Comparison of ENCODE assay signal across 10 cellular contexts in the genomic region with DNA sequence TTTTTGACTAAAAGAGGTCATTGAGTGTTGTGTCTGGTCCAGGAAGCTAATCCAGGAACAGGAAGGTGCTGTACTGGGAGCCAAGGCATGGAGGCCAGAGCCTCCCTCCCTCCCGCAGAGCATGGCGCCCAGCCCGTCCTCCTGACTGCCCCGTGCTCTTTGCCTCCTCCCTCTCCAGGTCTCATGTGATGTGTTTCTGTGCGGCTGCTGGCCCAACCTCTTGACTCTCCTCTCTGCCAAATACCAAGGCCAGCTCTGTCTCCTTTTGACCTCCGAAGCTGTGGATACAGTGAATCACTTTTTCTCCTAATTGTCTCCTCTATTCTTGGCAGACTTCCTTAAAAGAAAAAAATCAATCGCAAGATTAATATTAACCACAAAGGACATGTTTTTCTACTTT.
DNase-seq lines count a peak whose midpoint lies in the region; ATAC-seq and TF ChIP-seq lines count a peak whose summit lies in the region.
"Had no signal": no experiment of that assay in that cellular context is flagged by ENCODE, and none has a peak within 500 bp of the region (broad histone marks: within the 10 kb centered on the region; RNA-seq: fewer than 3 reads in every experiment).

No MANE protein-coding gene starts in this region.

- no peak overlapping the region for H3K4me2 ChIP-seq in GM23248 (ENCODE audit: unreplicated experiment)

- 0 out of 2 replicates have a peak, but pooled peaks cover 7% of the 10 kb centered on the region for H3K4me1 ChIP-seq in GM23248 (ENCODE audit: insufficient read depth)
- H3K4me1 ChIP-seq in left lung: peaks cover 0 to 3% of the 10 kb centered on the region in 2 donors
- H3K4me1 ChIP-seq in testis: peaks cover 15% of the 10 kb centered on the region

- intact Hi-C loops in left lung (cut with DNase I): no loop called here
- intact Hi-C loops in testis (cut with DNase I; ENCODE audit: low total_unique reads): no loop called here

- H3K4me3 ChIP-seq in GM23248: no peak overlapping the region
- H3K4me3 ChIP-seq in left lung: no peak overlapping the region
- H3K4me3 ChIP-seq in testis: no peak overlapping the region

- H3K4me3 Mint-ChIP-seq in activated T-helper 17 cell treated with anti-CD3 and anti-CD28 coated beads, Interleukin-2, amount 50 U/mL, for 72 hours: no peak overlapping the region
- no peak overlapping the region for H3K4me3 Mint-ChIP-seq in T-cell
- H3K4me3 Mint-ChIP-seq: activated T-helper 1 cell treated with anti-CD3 and anti-CD28 coated beads, Interleukin-12 subunit alpha, Interleukin-12 subunit beta, Interleukin-2, Interleukin-4 antibody, amounts not matched to agents 30 ng/mL and 10 ng/mL and 1 ng/mL, durations not matched to agents 14 hours and 24 hours and 36 hours had no signal

- H3K36me3 Mint-ChIP-seq in activated T-helper 17 cell treated with anti-CD3 and anti-CD28 coated beads, Interleukin-2, amount 50 U/mL, for 72 hours (ENCODE audit: low read depth): no peaks in the 10 kb centered on the region
- H3K36me3 Mint-ChIP-seq in T-cell: no peaks in the 10 kb centered on the region

- no peaks in the 10 kb centered on the region for H3F3A ChIP-seq in GM23248 (ENCODE audit: insufficient read depth)

- 1% methylated on average over 7 of the region's 7 CpGs for WGBS in GM23248 (ENCODE audit: low coverage in 1 of 2, low lambda C conversion rate in 2 of 2, missing lambda C conversion rate in 2 of 2), 2 experiments
- WGBS in testis, 2 donors: 34 to 43% methylated on average over 7 of the region's 7 CpGs

- H3K36me3 ChIP-seq in GM23248 (ENCODE audit: low read depth) (no peaks in the 10 kb centered on the region), left lung (no peaks in the 10 kb centered on the region), testis (ENCODE audit: low read depth, missing control alignments) (no peaks in the 10 kb centered on the region)

- POLR2A ChIA-PET in T-cell (lab: Charles Lee): interaction anchor here in 1 of 2 donors (0.5 to 0.6 kb wide), 2 partner anchors 54 to 279 kb away, joined by 3 read pairs; no protein-coding TSS in a partner anchor

- H3K79me2 ChIP-seq in GM23248 (ENCODE audit: insufficient read depth): no peaks in the 10 kb centered on the region

- no peaks in the 10 kb centered on the region for H3K9me2 ChIP-seq in GM23248 (ENCODE audit: insufficient read depth)

- TF ChIP-seq POLR2A in testis (IDR thresholded peaks at IDR 0.05): no peak

- peaks cover 17% of the 10 kb centered on the region for H3K27me3 Mint-ChIP-seq in activated T-helper 17 cell treated with anti-CD3 and anti-CD28 coated beads, Interleukin-2, amount 50 U/mL, for 72 hours
- H3K27me3 Mint-ChIP-seq in T-cell: peaks cover 7 to 17% of the 10 kb centered on the region in 2 donors

- in situ Hi-C loops in GM23248 (cut with MboI): no loop called here

- H3K27ac ChIP-seq in GM23248: no peak overlapping the region
- H3K27ac ChIP-seq in left lung: no peak overlapping the region
- H3K27ac ChIP-seq in testis: peak overlapping the region; percentile 72 to 76

- TF ChIP-seq CTCF in left lung (IDR thresholded peaks at IDR 0.05) (no peak), testis (IDR thresholded peaks at IDR 0.05) (no peak)

- no peaks in the 10 kb centered on the region for H4K20me1 ChIP-seq in GM23248 (ENCODE audit: insufficient read depth)

- no peaks in the 10 kb centered on the region for H3K9me3 ChIP-seq in GM23248 (ENCODE audit: low read depth)
- no peaks in the 10 kb centered on the region for H3K9me3 ChIP-seq in left lung
- H3K9me3 ChIP-seq in testis: no peaks in the 10 kb centered on the region

- H3K27ac Mint-ChIP-seq in activated T-helper 17 cell treated with anti-CD3 and anti-CD28 coated beads, Interleukin-2, amount 50 U/mL, for 72 hours: no peak overlapping the region
- no peak overlapping the region for H3K27ac Mint-ChIP-seq in T-cell
- H3K27ac Mint-ChIP-seq: activated T-helper 1 cell treated with anti-CD3 and anti-CD28 coated beads, Interleukin-12 subunit alpha, Interleukin-12 subunit beta, Interleukin-2, Interleukin-4 antibody, amounts not matched to agents 30 ng/mL and 10 ng/mL and 1 ng/mL, durations not matched to agents 14 hours and 24 hours and 36 hours had no signal

- no peaks in the 10 kb centered on the region for H3K4me1 Mint-ChIP-seq in activated T-helper 17 cell treated with anti-CD3 and anti-CD28 coated beads, Interleukin-2, amount 50 U/mL, for 72 hours
- no peaks in the 10 kb centered on the region for H3K4me1 Mint-ChIP-seq in T-cell

- CTCF ChIA-PET in T-cell (lab: Charles Lee): no interaction called here

- DNase-seq in GM23248 (peak; percentile 81), dermis microvascular lymphatic vessel endothelial cell (ENCODE audit: low read depth in 2 of 2) (peak; percentile 26 to 92), left lung (peak in 1 of 2 donors; percentile 80), testis (peak; percentile 93), T-cell (no peak), T1000 (lab: John Stamatoyannopoulos, UW) (no peak), NCI-H524 (lab: John Stamatoyannopoulos, UW) (no peak)
- DNase-seq: small intestine had no signal

- H3K27me3 ChIP-seq in GM23248 (replicated peaks; ENCODE audit: insufficient read depth): peaks cover 11% of the 10 kb centered on the region; the same call in 1 of the 2 replicates
- no peaks in the 10 kb centered on the region for H3K27me3 ChIP-seq in left lung
- H3K27me3 ChIP-seq in testis: no peaks in the 10 kb centered on the region

- H3K9me3 Mint-ChIP-seq in activated T-helper 17 cell treated with anti-CD3 and anti-CD28 coated beads, Interleukin-2, amount 50 U/mL, for 72 hours: no peaks in the 10 kb centered on the region
- H3K9me3 Mint-ChIP-seq in T-cell: no peaks in the 10 kb centered on the region
- H3K9me3 Mint-ChIP-seq: activated T-helper 1 cell treated with anti-CD3 and anti-CD28 coated beads, Interleukin-12 subunit alpha, Interleukin-12 subunit beta, Interleukin-2, Interleukin-4 antibody, amounts not matched to agents 30 ng/mL and 10 ng/mL and 1 ng/mL, durations not matched to agents 14 hours and 24 hours and 36 hours had no signal

- H3K9ac ChIP-seq in GM23248: no peak overlapping the region

- H2AFZ ChIP-seq in GM23248: 0 out of 2 replicates have a peak overlapping the region, but pooled peaks have one; percentile 11

- ATAC-seq in left lung (peak; percentile 83), T-cell (replicated peaks in 1 of 4) (no peak)
- ATAC-seq in activated T-helper 17 cell treated with anti-CD3 and anti-CD28 coated beads, Interleukin-2, amount 50 U/mL, for 72 hours (replicated peaks): no peak

Comparison
In these comparisons a context has a peak if more than half of its experiments do, and no peak if none do; other contexts are left out.
1. DNase-seq: peak in GM23248 (single experiment), dermis microvascular lymphatic vessel endothelial cell (2 of 2) and testis (single experiment); none in T-cell (0 of 34), T1000 (single experiment) and NCI-H524 (0 of 2).
2. H3K27ac ChIP-seq: peak in testis (2 of 2); none in GM23248 (single experiment) and left lung (0 of 2).